In the genomic region with DNA sequence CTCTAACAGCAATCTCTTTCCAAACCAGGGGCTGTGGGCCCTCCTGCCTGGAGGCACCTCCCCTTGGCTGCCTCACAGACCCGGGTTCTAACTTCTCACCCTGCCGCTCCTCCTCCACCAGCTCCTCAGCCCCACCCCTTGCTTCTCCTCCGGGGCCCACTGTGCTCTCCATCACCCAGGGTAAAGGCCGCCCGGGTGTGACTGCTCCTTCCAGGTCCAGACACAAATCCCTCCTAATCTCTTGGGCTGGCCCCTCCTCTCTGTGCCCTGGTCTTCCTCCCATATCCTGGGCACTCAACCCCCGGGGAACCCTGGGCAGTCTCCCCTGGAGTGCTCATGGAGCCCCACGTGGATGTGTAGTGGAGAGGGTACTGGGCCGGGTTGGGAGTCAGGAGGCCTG, we compare ENCODE assay signal across 25 cellular contexts. TPM values are rescaled to one million over a fixed set of nuclear protein-coding genes. Genes with fewer than 3 reads are reported as not detected.
DNase-seq lines count a peak whose midpoint lies in the region; ATAC-seq and TF ChIP-seq lines count a peak whose summit lies in the region.
"Had no signal": no experiment of that assay in that cellular context is flagged by ENCODE, and none has a peak within 500 bp of the region (broad histone marks: within the 10 kb centered on the region; RNA-seq: fewer than 3 reads in every experiment).

No MANE protein-coding gene starts in this region.

- H3K4me1 ChIP-seq in CD4-positive, CD25-positive, alpha-beta regulatory T cell (ENCODE audit: control insufficient read depth, insufficient read depth, low read length, poor library complexity, severe bottlenecking), result no peaks in the 10 kb centered on the region
- no peaks in the 10 kb centered on the region for H3K4me1 ChIP-seq in HEK293 (ENCODE audit: control insufficient read depth, insufficient read depth, low read length)
- H3K4me1 ChIP-seq: foreskin keratinocyte, tibial nerve had no signal

- no peak overlapping the region for H3K27ac ChIP-seq in CD4-positive, CD25-positive, alpha-beta regulatory T cell (ENCODE audit: insufficient read depth, low read length, poor library complexity, severe bottlenecking)
- H3K27ac ChIP-seq in HEK293 (ENCODE audit: extremely low read depth, low read depth, low read length), result no peak overlapping the region
- H3K27ac ChIP-seq: foreskin keratinocyte, tibial nerve had no signal

- TF ChIP-seq CTCF in HEK293 (tag by site-specific recombination; IDR thresholded peaks at IDR 0.05) (no peak), brain (conservative IDR thresholded peaks at IDR 0.05) (no peak), mesothelial cell of epicardium (IDR thresholded peaks at IDR 0.05; ENCODE audit: unreplicated experiment) (no peak)

- H3K4me3 Mint-ChIP-seq in CD4-positive, CD25-positive, alpha-beta regulatory T cell, result no peak overlapping the region
- H3K4me3 Mint-ChIP-seq in brain (peak overlapping the region in 2 of 5 experiments; percentile 13 to 74), mesothelial cell of epicardium (no peak overlapping the region)
- H3K4me3 Mint-ChIP-seq: activated CD8-positive, alpha-beta T cell treated with anti-CD3 and anti-CD28 coated beads for 36 hours; immature natural killer cell; natural killer cell treated with Interleukin-12 subunit alpha and Interleukin-12 subunit beta and Interleukin-15 and Interleukin-18, amount 100 ng/mL, for 72 hours; stimulated activated naive CD8-positive, alpha-beta T cell treated with anti-CD3 and anti-CD28 coated beads, Interleukin-15, Interleukin-2, amounts not matched to agents 100 ng/mL and 50 ng/mL, for 24 hours had no signal

- no peak for DNase-seq in CD4-positive, CD25-positive, alpha-beta regulatory T cell
- DNase-seq in mesothelial cell of epicardium (ENCODE audit: low spot score in 2 of 2, unreplicated experiment in 2 of 2), result peak in 1 of 2 experiments; percentile 36
- no peak for DNase-seq in midbrain (lab: John Stamatoyannopoulos, UW)
- DNase-seq in activated CD4-positive, alpha-beta T cell treated with anti-CD3 and anti-CD28 coated beads for 1 hour, result no peak
- DNase-seq: activated CD4-positive, CD25-positive, alpha-beta regulatory T cell; activated CD8-positive, alpha-beta T cell treated with anti-CD3 and anti-CD28 coated beads for 36 hours; C1 segment of cervical spinal cord; effector CD8-positive, alpha-beta T cell; foreskin keratinocyte; immature natural killer cell; Karpas-422; left ventricle myocardium superior; MV-4-11; NCI-H526 treated with DMSO at 0.1 percent for 48 hours had no signal

- no peak overlapping the region for H3K4me3 ChIP-seq in CD4-positive, CD25-positive, alpha-beta regulatory T cell (ENCODE audit: low read depth, low read length)
- H3K4me3 ChIP-seq in HEK293 (ENCODE audit: low read depth, low read length), result no peak overlapping the region
- H3K4me3 ChIP-seq: tibial nerve had no signal

- H3K36me3 ChIP-seq in CD4-positive, CD25-positive, alpha-beta regulatory T cell (ENCODE audit: control insufficient read depth, insufficient read depth, low read length), result no peaks in the 10 kb centered on the region
- no peaks in the 10 kb centered on the region for H3K36me3 ChIP-seq in HEK293 (ENCODE audit: control insufficient read depth in 2 of 2, insufficient read depth in 1 of 2, low read length in 2 of 2)
- H3K36me3 ChIP-seq: tibial nerve had no signal

- H3K36me3 Mint-ChIP-seq in CD4-positive, CD25-positive, alpha-beta regulatory T cell, result peaks cover 35% of the 10 kb centered on the region
- no peaks in the 10 kb centered on the region for H3K36me3 Mint-ChIP-seq in brain
- peaks cover 7% of the 10 kb centered on the region for H3K36me3 Mint-ChIP-seq in mesothelial cell of epicardium
- H3K36me3 Mint-ChIP-seq: natural killer cell treated with Interleukin-12 subunit alpha and Interleukin-12 subunit beta and Interleukin-15 and Interleukin-18, amount 100 ng/mL, for 72 hours had no signal

- H3K9me3 Mint-ChIP-seq in CD4-positive, CD25-positive, alpha-beta regulatory T cell, result no peaks in the 10 kb centered on the region
- H3K9me3 Mint-ChIP-seq in brain, result no peaks in the 10 kb centered on the region
- H3K9me3 Mint-ChIP-seq in mesothelial cell of epicardium, result no peaks in the 10 kb centered on the region
- H3K9me3 Mint-ChIP-seq: activated CD8-positive, alpha-beta T cell treated with anti-CD3 and anti-CD28 coated beads for 36 hours; immature natural killer cell; natural killer cell treated with Interleukin-12 subunit alpha and Interleukin-12 subunit beta and Interleukin-15 and Interleukin-18, amount 100 ng/mL, for 72 hours; stimulated activated naive CD8-positive, alpha-beta T cell treated with anti-CD3 and anti-CD28 coated beads, Interleukin-15, Interleukin-2, amounts not matched to agents 100 ng/mL and 50 ng/mL, for 24 hours had no signal

- H3K27me3 Mint-ChIP-seq in CD4-positive, CD25-positive, alpha-beta regulatory T cell, result no peaks in the 10 kb centered on the region
- H3K27me3 Mint-ChIP-seq in brain, result peaks cover 9% of the 10 kb centered on the region
- H3K27me3 Mint-ChIP-seq in mesothelial cell of epicardium (ENCODE audit: low read depth), result peaks cover 1% of the 10 kb centered on the region
- H3K27me3 Mint-ChIP-seq: activated CD8-positive, alpha-beta T cell treated with anti-CD3 and anti-CD28 coated beads for 36 hours; stimulated activated naive CD8-positive, alpha-beta T cell treated with anti-CD3 and anti-CD28 coated beads, Interleukin-15, Interleukin-2, amounts not matched to agents 100 ng/mL and 50 ng/mL, for 24 hours had no signal

- H3K27me3 ChIP-seq in CD4-positive, CD25-positive, alpha-beta regulatory T cell (ENCODE audit: control insufficient read depth, insufficient read depth, low read length), result no peaks in the 10 kb centered on the region
- H3K27me3 ChIP-seq: tibial nerve had no signal

- peak overlapping the region in 2 of 3 donors; percentile 15 to 78 for H3K27ac Mint-ChIP-seq in CD4-positive, CD25-positive, alpha-beta regulatory T cell
- H3K27ac Mint-ChIP-seq in brain (peak overlapping the region; percentile 44 to 100 (median 53)), mesothelial cell of epicardium (peak overlapping the region; percentile 1)
- H3K27ac Mint-ChIP-seq: natural killer cell treated with Interleukin-12 subunit alpha and Interleukin-12 subunit beta and Interleukin-15 and Interleukin-18, amount 100 ng/mL, for 72 hours; stimulated activated naive CD8-positive, alpha-beta T cell treated with anti-CD3 and anti-CD28 coated beads, Interleukin-15, Interleukin-2, amounts not matched to agents 100 ng/mL and 50 ng/mL, for 24 hours had no signal

- peaks cover 0 to 7% (median 3%) of the 10 kb centered on the region in 4 donors for H3K4me1 Mint-ChIP-seq in CD4-positive, CD25-positive, alpha-beta regulatory T cell
- peaks cover 16% of the 10 kb centered on the region for H3K4me1 Mint-ChIP-seq in brain
- peaks cover 15% of the 10 kb centered on the region for H3K4me1 Mint-ChIP-seq in mesothelial cell of epicardium
- H3K4me1 Mint-ChIP-seq: immature natural killer cell had no signal

- CTCF ChIA-PET in HEK293 (lab: Yijun Ruan, JAX), result interaction anchor here (1.0 kb wide), 1 partner anchor 8 kb away, joined by 3 read pairs; no protein-coding TSS in a partner anchor

- ATAC-seq in CD4-positive, CD25-positive, alpha-beta regulatory T cell (ENCODE audit: low read depth in 2 of 2), result no peak
- no peak for ATAC-seq in HG02763 (IDR thresholded peaks at IDR 0.05; ENCODE audit: unreplicated experiment)
- ATAC-seq in GM21717 (IDR thresholded peaks at IDR 0.05; ENCODE audit: unreplicated experiment), result no peak
- ATAC-seq: activated CD8-positive, alpha-beta T cell treated with anti-CD3 and anti-CD28 coated beads for 36 hours; esophagus mucosa; foreskin keratinocyte; left ventricle myocardium superior; right cardiac atrium had no signal

- POLR2A ChIA-PET in HEK293 (lab: Yijun Ruan, JAX), result no interaction called here

- H3K9me3 ChIP-seq in CD4-positive, CD25-positive, alpha-beta regulatory T cell (ENCODE audit: control insufficient read depth in 2 of 2, low read length in 2 of 2), result no peaks in the 10 kb centered on the region
- no peaks in the 10 kb centered on the region for H3K9me3 ChIP-seq in HEK293 (ENCODE audit: control insufficient read depth, insufficient read depth, low read depth, low read length)
- H3K9me3 ChIP-seq: tibial nerve had no signal

TF ChIP-seq in HEK293, 187 proteins besides CTCF, POLR2A, EP300 and RAD21:
- no peak for TF ChIP-seq ZNF596 (tag by site-specific recombination; IDR thresholded peaks at IDR 0.05)
- TF ChIP-seq, protein P1, sequence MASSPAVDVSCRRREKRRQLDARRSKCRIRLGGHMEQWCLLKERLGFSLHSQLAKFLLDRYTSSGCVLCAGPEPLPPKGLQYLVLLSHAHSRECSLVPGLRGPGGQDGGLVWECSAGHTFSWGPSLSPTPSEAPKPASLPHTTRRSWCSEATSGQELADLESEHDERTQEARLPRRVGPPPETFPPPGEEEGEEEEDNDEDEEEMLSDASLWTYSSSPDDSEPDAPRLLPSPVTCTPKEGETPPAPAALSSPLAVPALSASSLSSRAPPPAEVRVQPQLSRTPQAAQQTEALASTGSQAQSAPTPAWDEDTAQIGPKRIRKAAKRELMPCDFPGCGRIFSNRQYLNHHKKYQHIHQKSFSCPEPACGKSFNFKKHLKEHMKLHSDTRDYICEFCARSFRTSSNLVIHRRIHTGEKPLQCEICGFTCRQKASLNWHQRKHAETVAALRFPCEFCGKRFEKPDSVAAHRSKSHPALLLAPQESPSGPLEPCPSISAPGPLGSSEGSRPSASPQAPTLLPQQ (tag by site-specific recombination; IDR thresholded peaks at IDR 0.05), result 0 out of 2 replicates have a peak, but pooled peaks have one; percentile 12
- no peak for TF ChIP-seq ZNF24 (tag by site-specific recombination; IDR thresholded peaks at IDR 0.05)

RNA-seq across cellular contexts. Expression of a gene that starts 14.0 kb away (rescaled TPM):
- 3.4 TPM for total RNA-seq in CD4-positive, CD25-positive, alpha-beta regulatory T cell
- 1 to 10 TPM in 2 of 4 donors, under 1 TPM in 2; 0.57 to 1.4 (median 1.1) TPM for polyA plus RNA-seq in CD4-positive, CD25-positive, alpha-beta regulatory T cell
- polyA plus RNA-seq in brain (ENCODE audit: insufficient read depth, low read depth, low replicate concordance), result 0.08 TPM
- 10.4 to 11.3 TPM (median 10.9 TPM) in 3 replicates for total RNA-seq in mesothelial cell of epicardium
- total RNA-seq: G401 had no signal

RNA-seq across cellular contexts. Expression of a gene that starts 38.8 kb away (rescaled TPM):
- not detected for total RNA-seq in CD4-positive, CD25-positive, alpha-beta regulatory T cell
- polyA plus RNA-seq in CD4-positive, CD25-positive, alpha-beta regulatory T cell, result not detected
- polyA plus RNA-seq in brain (ENCODE audit: insufficient read depth, low read depth, low replicate concordance), result 516 TPM
- 114 to 125 TPM (median 116 TPM) in 3 replicates for total RNA-seq in mesothelial cell of epicardium
- total RNA-seq: activated CD8-positive, alpha-beta T cell treated with anti-CD3 and anti-CD28 coated beads for 36 hours; foreskin keratinocyte; G401; natural killer cell treated with Interleukin-12 subunit alpha and Interleukin-12 subunit beta and Interleukin-15 and Interleukin-18, amount 100 ng/mL, for 72 hours; OCI-LY7 had no signal
- polyA plus RNA-seq: immature natural killer cell had no signal

Comparison
In these comparisons a context has a peak if more than half of its experiments do, and no peak if none do; other contexts are left out.
1. H3K27ac Mint-ChIP-seq: peak in every context shown above with its lines; median percentile 53 in brain; 46 in CD4-positive, CD25-positive, alpha-beta regulatory T cell; 1 in mesothelial cell of epicardium.
2. RNA of a gene that starts 38.8 kb away (total RNA-seq): 114 to 125 TPM in mesothelial cell of epicardium; not detected in CD4-positive, CD25-positive, alpha-beta regulatory T cell (single experiment); every median in the first group is over 100 times any median in the second.